28 cellular contexts compared by ENCODE assay signal in the genomic region with DNA sequence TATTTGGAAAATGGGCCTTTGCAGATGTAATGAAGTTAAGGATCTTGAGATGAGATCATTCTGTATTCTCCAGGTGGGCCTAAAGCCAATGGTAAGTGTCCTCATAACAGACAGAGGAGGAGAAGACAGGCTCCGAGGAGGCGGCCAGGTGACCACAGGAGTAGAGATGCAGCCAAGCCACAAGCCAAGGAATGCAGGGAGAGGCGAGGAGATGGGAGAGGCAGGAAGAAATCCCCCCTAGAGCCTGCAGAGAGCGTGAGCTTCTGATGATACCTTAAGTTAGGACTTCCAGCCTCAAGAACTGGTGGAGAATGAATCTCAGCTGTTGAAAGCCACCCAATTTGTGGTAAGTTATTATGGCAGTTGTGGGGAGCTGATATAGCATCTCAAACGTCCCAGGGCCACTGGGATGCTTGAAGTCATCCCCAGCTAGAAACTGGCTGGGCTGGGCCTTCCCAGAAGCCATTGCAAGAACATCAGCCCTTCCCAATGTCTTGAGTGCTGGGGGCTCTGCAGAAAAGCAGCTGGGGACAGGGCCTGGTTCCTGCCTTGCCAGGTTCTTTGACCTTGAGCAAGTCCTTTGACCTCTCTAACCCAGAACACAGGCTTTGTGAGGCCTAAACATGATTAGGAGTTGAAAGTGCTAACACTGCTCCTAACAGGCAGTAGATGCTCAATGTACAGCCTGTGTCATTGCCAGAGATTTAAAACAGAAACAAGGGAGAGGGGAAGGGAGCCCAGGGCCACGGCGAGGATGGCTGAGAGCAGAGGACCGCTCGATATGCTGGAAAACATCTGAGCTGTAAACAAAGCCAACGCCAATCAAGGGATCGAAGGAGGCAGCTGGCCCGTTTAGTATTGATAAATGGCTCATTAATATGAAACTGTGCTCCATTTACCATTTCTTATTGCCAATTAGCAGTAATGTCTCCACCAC.
"Had no signal": no experiment of that assay in that cellular context is flagged by ENCODE, and none has a peak within 500 bp of the region (broad histone marks: within the 10 kb centered on the region; RNA-seq: fewer than 3 reads in every experiment).

No MANE protein-coding gene starts in this region.

- ATAC-seq: activated CD4-positive, alpha-beta T cell treated with anti-CD3 and anti-CD28 coated beads for 36 hours; activated T-cell treated with anti-CD3 and anti-CD28 coated beads, Interleukin-2, amount 50 U/mL, for 4 hours; effector memory CD8-positive, alpha-beta T cell; left lung; naive thymus-derived CD4-positive, alpha-beta T cell; psoas muscle; stimulated activated memory B cell treated with anti-CD40 and anti-IgM and Interleukin-4, amounts not matched to agents 10 μg/mL and 1 μg/mL and 100 μg/mL, for 72 hours had no signal

- DNase-seq: activated B cell treated with CpG ODN at 0.5 μM for 24 hours; activated CD4-positive, alpha-beta T cell treated with anti-CD3 and anti-CD28 coated beads for 36 hours; activated CD4-positive, alpha-beta T cell treated with anti-CD3 and anti-CD28 coated beads, Interleukin-2, amount 50 U/mL, for 4 hours; activated CD8-positive, alpha-beta memory T cell treated with anti-CD3 and anti-CD28 coated beads, Interleukin-2, amount 50 U/mL, for 48 hours; activated naive CD4-positive, alpha-beta T cell treated with anti-CD3 and anti-CD28 coated beads for 36 hours; activated T-cell treated with anti-CD3 and anti-CD28 coated beads, Interleukin-2, amount 50 U/mL, for 4 hours; amygdala; caudate nucleus; dermis blood vessel endothelial cell; effector memory CD8-positive, alpha-beta T cell; glutamatergic neuron; immature natural killer cell; kidney glomerular epithelial cell; left lung; naive thymus-derived CD4-positive, alpha-beta T cell; ovary; psoas muscle; stimulated activated CD4-positive, alpha-beta T cell treated with anti-CD3 and anti-CD28 coated beads, Interleukin-1b, Interleukin-23, amount 100 ng/mL, for 48 hours; stomach; trophoblast cell had no signal

- H3K4me3 ChIP-seq: body of pancreas, esophagus muscularis mucosa, hepatocyte, left lung, lung, neural progenitor cell, ovary, psoas muscle, right atrium auricular region, stomach had no signal

- FAIRE-seq: frontal cortex had no signal
